Comparison of ENCODE assay signal across 8 cellular contexts in the genomic region with DNA sequence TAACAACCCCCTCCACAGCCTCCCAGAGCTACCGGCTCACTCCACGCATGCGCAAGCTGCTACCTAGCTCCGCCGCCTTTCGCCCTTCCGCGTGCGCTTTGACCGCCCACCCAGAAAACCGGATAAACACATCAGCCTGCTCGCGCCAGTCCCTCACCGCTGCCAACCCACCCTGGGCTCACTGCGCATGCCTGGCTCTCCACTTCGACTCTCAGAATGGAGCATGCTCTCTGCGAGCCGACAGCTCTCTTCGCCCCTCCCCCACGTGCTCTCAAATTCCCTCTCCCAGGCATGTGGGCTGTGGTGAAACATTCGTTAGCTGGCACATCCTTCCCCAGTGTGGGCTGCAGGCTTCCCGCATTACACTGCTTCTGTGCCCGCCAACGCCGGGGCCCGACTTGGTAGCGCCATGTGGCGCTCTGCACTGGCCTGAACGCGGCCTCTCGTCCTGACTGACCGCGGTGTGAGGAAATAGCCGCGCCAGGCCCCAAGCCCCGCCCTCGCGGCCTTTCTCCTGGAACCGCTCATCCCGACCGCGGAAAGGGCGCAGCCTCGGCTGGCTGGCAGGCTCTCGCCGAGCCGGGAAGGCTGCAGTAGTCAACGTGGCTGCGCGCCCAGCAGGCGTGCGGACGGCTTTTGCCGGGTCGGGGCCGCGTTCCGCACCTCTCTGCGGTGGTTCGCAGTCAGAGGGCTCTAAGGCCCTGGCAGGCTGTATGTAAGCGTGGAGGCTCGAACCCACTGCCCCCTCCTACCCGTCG. TPM values are rescaled to one million over a fixed set of nuclear protein-coding genes. Genes with fewer than 3 reads are reported as not detected.
DNase-seq lines count a peak whose midpoint lies in the region; ATAC-seq and TF ChIP-seq lines count a peak whose summit lies in the region.

No MANE protein-coding gene starts in this region.

- peak overlapping the region; percentile 99 to 100 for H3K27ac ChIP-seq in testis

- H3K36me3 Mint-ChIP-seq in activated naive CD8-positive, alpha-beta T cell, result peaks cover 5% of the 10 kb centered on the region

- no peaks in the 10 kb centered on the region for H3K27me3 ChIP-seq in testis

- no peaks in the 10 kb centered on the region for H3K9me3 Mint-ChIP-seq in activated naive CD8-positive, alpha-beta T cell (ENCODE audit: low read depth)

- H3K4me3 ChIP-seq in testis, result peak overlapping the region; percentile 93 to 94

- WGBS in testis, 2 donors, result 0 to 1% methylated on average over 33 to 61 of the region's 64 CpGs

- no peak for TF ChIP-seq CTCF in GM10266 (IDR thresholded peaks at IDR 0.05; ENCODE audit: control insufficient read depth, insufficient read depth, low read depth, missing control alignments)
- TF ChIP-seq CTCF in omental fat pad (IDR thresholded peaks at IDR 0.05), result no peak
- no peak for TF ChIP-seq CTCF in testis (IDR thresholded peaks at IDR 0.05)

- no peaks in the 10 kb centered on the region for H3K27me3 Mint-ChIP-seq in activated naive CD8-positive, alpha-beta T cell

- no peaks in the 10 kb centered on the region for H3K9me3 ChIP-seq in testis

- H3K4me3 Mint-ChIP-seq in activated naive CD8-positive, alpha-beta T cell, result peak overlapping the region; percentile 94

- H3K4me1 ChIP-seq in testis, result peaks cover 16% of the 10 kb centered on the region

- H3K27ac Mint-ChIP-seq in activated naive CD8-positive, alpha-beta T cell, result peak overlapping the region; percentile 97

- intact Hi-C loops in testis (cut with DNase I; ENCODE audit: low total_unique reads), result loop anchor here (5.0 to 10.0 kb wide), 2 partner anchors 56 to 122 kb away; a partner anchor contains a TSS

- DNase-seq in GM10266 (ENCODE audit: extremely low spot score) (peak; percentile 97), NCI-H1092 treated with DMSO at 0.1 percent for 48 hours (lab: John Stamatoyannopoulos, UW) (peak; percentile 99), glomerular visceral epithelial cell (ENCODE audit: extremely low spot score) (peak; percentile 100), omental fat pad (ENCODE audit: low spot score) (peak; percentile 96), testis (peak; percentile 98)

- ATAC-seq in HG02623 (IDR thresholded peaks at IDR 0.05; ENCODE audit: unreplicated experiment) (peak; percentile 66), SK-N-SH treated with all-trans-retinoic acid at 6 μM for 48 hours (peak; percentile 83), omental fat pad (ENCODE audit: low FRiP score) (peak; percentile 92)

- no peak for TF ChIP-seq POLR2A in testis (IDR thresholded peaks at IDR 0.05)

- no peaks in the 10 kb centered on the region for H3K36me3 ChIP-seq in testis (ENCODE audit: low read depth, missing control alignments)

- peaks cover 37% of the 10 kb centered on the region for H3K4me1 Mint-ChIP-seq in activated naive CD8-positive, alpha-beta T cell (ENCODE audit: low read depth)

TF ChIP-seq in SK-N-SH treated with all-trans-retinoic acid at 6 μM for 48 hours, 23 proteins besides CTCF, POLR2A, EP300 and RAD21 (continues in another document):
- TF ChIP-seq ARNTL (CRISPR knock-in tag; IDR thresholded peaks at IDR 0.05; ENCODE audit: borderline replicate concordance, low read depth), result 0 out of 2 replicates have a peak, but pooled peaks have one; percentile 19
- TF ChIP-seq, protein P1, sequence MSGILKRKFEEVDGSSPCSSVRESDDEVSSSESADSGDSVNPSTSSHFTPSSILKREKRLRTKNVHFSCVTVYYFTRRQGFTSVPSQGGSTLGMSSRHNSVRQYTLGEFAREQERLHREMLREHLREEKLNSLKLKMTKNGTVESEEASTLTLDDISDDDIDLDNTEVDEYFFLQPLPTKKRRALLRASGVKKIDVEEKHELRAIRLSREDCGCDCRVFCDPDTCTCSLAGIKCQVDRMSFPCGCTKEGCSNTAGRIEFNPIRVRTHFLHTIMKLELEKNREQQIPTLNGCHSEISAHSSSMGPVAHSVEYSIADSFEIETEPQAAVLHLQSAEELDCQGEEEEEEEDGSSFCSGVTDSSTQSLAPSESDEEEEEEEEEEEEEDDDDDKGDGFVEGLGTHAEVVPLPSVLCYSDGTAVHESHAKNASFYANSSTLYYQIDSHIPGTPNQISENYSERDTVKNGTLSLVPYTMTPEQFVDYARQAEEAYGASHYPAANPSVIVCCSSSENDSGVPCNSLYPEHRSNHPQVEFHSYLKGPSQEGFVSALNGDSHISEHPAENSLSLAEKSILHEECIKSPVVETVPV (CRISPR knock-in tag; IDR thresholded peaks at IDR 0.05), result no peak
- TF ChIP-seq ZNF565 (CRISPR knock-in tag; conservative IDR thresholded peaks at IDR 0.05; ENCODE audit: low read depth), result no peak
- no peak for TF ChIP-seq TOX (CRISPR knock-in tag; IDR thresholded peaks at IDR 0.05; ENCODE audit: borderline replicate concordance)
- peak; percentile 49; the same call in 1 of the 2 replicates for TF ChIP-seq ZNF8 (CRISPR knock-in tag; IDR thresholded peaks at IDR 0.05)
- TF ChIP-seq ZNF70 (CRISPR knock-in tag; IDR thresholded peaks at IDR 0.05), result peak; percentile 50; the same call in 1 of the 2 replicates
- TF ChIP-seq, protein P2, sequence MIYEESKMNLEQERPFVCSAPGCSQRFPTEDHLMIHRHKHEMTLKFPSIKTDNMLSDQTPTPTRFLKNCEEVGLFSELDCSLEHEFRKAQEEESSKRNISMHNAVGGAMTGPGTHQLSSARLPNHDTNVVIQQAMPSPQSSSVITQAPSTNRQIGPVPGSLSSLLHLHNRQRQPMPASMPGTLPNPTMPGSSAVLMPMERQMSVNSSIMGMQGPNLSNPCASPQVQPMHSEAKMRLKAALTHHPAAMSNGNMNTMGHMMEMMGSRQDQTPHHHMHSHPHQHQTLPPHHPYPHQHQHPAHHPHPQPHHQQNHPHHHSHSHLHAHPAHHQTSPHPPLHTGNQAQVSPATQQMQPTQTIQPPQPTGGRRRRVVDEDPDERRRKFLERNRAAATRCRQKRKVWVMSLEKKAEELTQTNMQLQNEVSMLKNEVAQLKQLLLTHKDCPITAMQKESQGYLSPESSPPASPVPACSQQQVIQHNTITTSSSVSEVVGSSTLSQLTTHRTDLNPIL (CRISPR knock-in tag; IDR thresholded peaks at IDR 0.05; ENCODE audit: low read depth), result no peak
- TF ChIP-seq CSDC2 (CRISPR knock-in tag; IDR thresholded peaks at IDR 0.05), result no peak
- TF ChIP-seq ZFP3 (CRISPR knock-in tag; IDR thresholded peaks at IDR 0.05), result no peak; the same call in 1 of the 2 replicates
- TF ChIP-seq ISL1 (CRISPR knock-in tag; IDR thresholded peaks at IDR 0.05), result peak; percentile 41; the same call in 1 of the 2 replicates
- peak; percentile 45; the same call in 1 of the 2 replicates for TF ChIP-seq ZFP30 (CRISPR knock-in tag; IDR thresholded peaks at IDR 0.05)
- no peak for TF ChIP-seq OSR1 (CRISPR knock-in tag; IDR thresholded peaks at IDR 0.05)
- peak; percentile 21; the same call in 1 of the 2 replicates for TF ChIP-seq TCF4 (CRISPR knock-in tag; IDR thresholded peaks at IDR 0.05; ENCODE audit: borderline replicate concordance)
- no peak for TF ChIP-seq ZC3H10 (CRISPR knock-in tag; IDR thresholded peaks at IDR 0.05)
- no peak for TF ChIP-seq PPARA (CRISPR knock-in tag; IDR thresholded peaks at IDR 0.05; ENCODE audit: borderline replicate concordance)
- TF ChIP-seq, protein P3, sequence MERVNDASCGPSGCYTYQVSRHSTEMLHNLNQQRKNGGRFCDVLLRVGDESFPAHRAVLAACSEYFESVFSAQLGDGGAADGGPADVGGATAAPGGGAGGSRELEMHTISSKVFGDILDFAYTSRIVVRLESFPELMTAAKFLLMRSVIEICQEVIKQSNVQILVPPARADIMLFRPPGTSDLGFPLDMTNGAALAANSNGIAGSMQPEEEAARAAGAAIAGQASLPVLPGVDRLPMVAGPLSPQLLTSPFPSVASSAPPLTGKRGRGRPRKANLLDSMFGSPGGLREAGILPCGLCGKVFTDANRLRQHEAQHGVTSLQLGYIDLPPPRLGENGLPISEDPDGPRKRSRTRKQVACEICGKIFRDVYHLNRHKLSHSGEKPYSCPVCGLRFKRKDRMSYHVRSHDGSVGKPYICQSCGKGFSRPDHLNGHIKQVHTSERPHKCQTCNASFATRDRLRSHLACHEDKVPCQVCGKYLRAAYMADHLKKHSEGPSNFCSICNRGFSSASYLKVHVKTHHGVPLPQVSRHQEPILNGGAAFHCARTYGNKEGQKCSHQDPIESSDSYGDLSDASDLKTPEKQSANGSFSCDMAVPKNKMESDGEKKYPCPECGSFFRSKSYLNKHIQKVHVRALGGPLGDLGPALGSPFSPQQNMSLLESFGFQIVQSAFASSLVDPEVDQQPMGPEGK (CRISPR knock-in tag; IDR thresholded peaks at IDR 0.05; ENCODE audit: borderline replicate concordance), result no peak
- TF ChIP-seq ESRRG (CRISPR knock-in tag; IDR thresholded peaks at IDR 0.05), result 0 out of 2 replicates have a peak, but pooled peaks have one; percentile 50
- no peak for TF ChIP-seq RARB (CRISPR knock-in tag; IDR thresholded peaks at IDR 0.05)
- TF ChIP-seq BACH2 (CRISPR knock-in tag; IDR thresholded peaks at IDR 0.05; ENCODE audit: borderline replicate concordance), result no peak

RNA-seq across cellular contexts. Expression of a gene that starts 0.4 kb away (rescaled TPM):
- total RNA-seq in omental fat pad (10 to 100 TPM; 17.7 to 35.3 (median 30.0) TPM), testis (10 to 100 TPM; 48.7 to 56.9 TPM)
- polyA plus RNA-seq in testis (ENCODE audit: insufficient read depth, low read depth, low replicate concordance), result 33.9 TPM

RNA-seq across cellular contexts. Expression of a gene that starts 53.6 kb away (rescaled TPM):
- 10 to 100 TPM; 22.2 to 37.9 (median 29.0) TPM for total RNA-seq in omental fat pad
- total RNA-seq in testis, result 10 to 100 TPM; 81.7 to 91.8 TPM
- polyA plus RNA-seq in testis (ENCODE audit: insufficient read depth, low read depth, low replicate concordance), result 96.2 TPM

Comparison
In these comparisons a context has a peak if more than half of its experiments do, and no peak if none do; other contexts are left out.
1. Peak in every context shown above with its lines: DNase-seq, ATAC-seq, H3K4me3 ChIP-seq and H3K27ac ChIP-seq.